Comparison of ENCODE assay signal across 10 cellular contexts in genomic region chr19:862529-863304, GRCh38. TPM values are rescaled to one million over a fixed set of nuclear protein-coding genes. Genes with fewer than 3 reads are reported as not detected.
DNase-seq lines count a peak whose midpoint lies in the region; ATAC-seq and TF ChIP-seq lines count a peak whose summit lies in the region.
"Had no signal": no experiment of that assay in that cellular context is flagged by ENCODE, and none has a peak within 500 bp of the region (broad histone marks: within the 10 kb centered on the region; RNA-seq: fewer than 3 reads in every experiment).

No MANE protein-coding gene starts in this region.

- H3K79me2 ChIP-seq in mammary epithelial cell (ENCODE audit: insufficient read depth, low read length) = no peaks in the 10 kb centered on the region

- H3K36me3 ChIP-seq in mammary epithelial cell (ENCODE audit: insufficient read depth, low read length) (no peaks in the 10 kb centered on the region), lower lobe of right lung (peaks cover 4% of the 10 kb centered on the region)

- dilution Hi-C loops in mammary epithelial cell (cut with HindIII; ENCODE audit: low sequenced_read_pairs) = loop anchor here (10.0 kb wide), 1 partner anchor 268 kb away; no protein-coding TSS in a partner anchor

- peak overlapping the region; percentile 73 for H3K27ac Mint-ChIP-seq in stimulated activated memory B cell treated with anti-CD40 and anti-IgM and Interleukin-4, amounts not matched to agents 10 μg/mL and 1 μg/mL and 100 μg/mL, for 72 hours

- in situ Hi-C loops in mammary epithelial cell (cut with MboI; ENCODE audit: low sequenced_read_pairs in 2 of 2) = no loop called here

- H3K27ac ChIP-seq in mammary epithelial cell (ENCODE audit: insufficient read depth, low read depth, low read length) = no peak overlapping the region
- H3K27ac ChIP-seq in lower lobe of right lung = no peak overlapping the region

- 4% methylated on average over 5 of the region's 51 CpGs for WGBS in mammary epithelial cell (ENCODE audit: low coverage, missing lambda C conversion rate)

- H2AFZ ChIP-seq in mammary epithelial cell (ENCODE audit: low read depth, low read length) = no peak overlapping the region

- peaks cover 16% of the 10 kb centered on the region for H3K27me3 Mint-ChIP-seq in stimulated activated memory B cell treated with anti-CD40 and anti-IgM and Interleukin-4, amounts not matched to agents 10 μg/mL and 1 μg/mL and 100 μg/mL, for 72 hours

- peaks cover 36% of the 10 kb centered on the region for H3K4me1 Mint-ChIP-seq in stimulated activated memory B cell treated with anti-CD40 and anti-IgM and Interleukin-4, amounts not matched to agents 10 μg/mL and 1 μg/mL and 100 μg/mL, for 72 hours

- H3K36me3 Mint-ChIP-seq in stimulated activated memory B cell treated with anti-CD40 and anti-IgM and Interleukin-4, amounts not matched to agents 10 μg/mL and 1 μg/mL and 100 μg/mL, for 72 hours = peaks cover 8% of the 10 kb centered on the region

- CTCF ChIA-PET in mammary epithelial cell (lab: Charles Lee; ENCODE audit: low non-redundant PET) = no interaction called here

- H3K4me1 ChIP-seq in mammary epithelial cell (ENCODE audit: insufficient read depth, low read length) = peaks cover 4% of the 10 kb centered on the region
- H3K4me1 ChIP-seq in lower lobe of right lung = peaks cover 22% of the 10 kb centered on the region

- no TSS peak for BruUV-seq in mammary epithelial cell (replicated peaks; lab: Mats Ljungman, UMichigan)

- DNase-seq in DMS53 (lab: John Stamatoyannopoulos, UW) = peak; percentile 57
- DNase-seq in DMS53 treated with DMSO at 0.1 percent for 48 hours (lab: John Stamatoyannopoulos, UW; ENCODE audit: unreplicated experiment) = no peak
- peak; percentile 56 for DNase-seq in activated CD4-positive, CD25-positive, alpha-beta regulatory T cell treated with anti-CD3 and anti-CD28 coated beads, Interleukin-2, amount 50 U/mL, for 16 hours (ENCODE audit: low read depth, low spot score)
- peak; percentile 37 for DNase-seq in mammary epithelial cell
- peak; percentile 86 for DNase-seq in lower lobe of right lung
- no peak for DNase-seq in NOMO-1 treated with dmso at 0.1 percent for 144 hours (lab: John Stamatoyannopoulos, UW; ENCODE audit: unreplicated experiment)

- peak overlapping the region; percentile 38 for H3K4me3 Mint-ChIP-seq in stimulated activated memory B cell treated with anti-CD40 and anti-IgM and Interleukin-4, amounts not matched to agents 10 μg/mL and 1 μg/mL and 100 μg/mL, for 72 hours

- H3K9me3 ChIP-seq in mammary epithelial cell (replicated peaks; ENCODE audit: insufficient read depth, low read length) (no peaks in the 10 kb centered on the region), lower lobe of right lung (no peaks in the 10 kb centered on the region)
- H3K9me3 ChIP-seq: A549 had no signal

- no peak overlapping the region for H3K4me2 ChIP-seq in mammary epithelial cell (ENCODE audit: insufficient read depth, low read depth, low read length)

- no peaks in the 10 kb centered on the region for H3K9me3 Mint-ChIP-seq in stimulated activated memory B cell treated with anti-CD40 and anti-IgM and Interleukin-4, amounts not matched to agents 10 μg/mL and 1 μg/mL and 100 μg/mL, for 72 hours

- no peak overlapping the region for H3K9ac ChIP-seq in mammary epithelial cell (ENCODE audit: insufficient read depth, low read length)

- intact Hi-C loops in mammary epithelial cell (cut with micrococcal nuclease) = loop anchor here (1.0 to 2.0 kb wide), 2 partner anchors 30 to 92 kb away; partner anchors contain the start of genes MED16 and RNU6-9
- intact Hi-C loops in lower lobe of right lung (cut with DNase I) = no loop called here

- ATAC-seq in lower lobe of right lung (peak; percentile 50 to 56), HG03097 (IDR thresholded peaks at IDR 0.05; ENCODE audit: low FRiP score, unreplicated experiment) (no peak)
- peak; percentile 25 for ATAC-seq in stimulated activated memory B cell treated with anti-CD40 and anti-IgM and Interleukin-4, amounts not matched to agents 10 μg/mL and 1 μg/mL and 100 μg/mL, for 72 hours

- H3K27me3 ChIP-seq in mammary epithelial cell (ENCODE audit: insufficient read depth, low read length) (no peaks in the 10 kb centered on the region), lower lobe of right lung (ENCODE audit: low read depth) (peaks cover 9% of the 10 kb centered on the region)

- TF ChIP-seq CTCF in mammary epithelial cell (conservative IDR thresholded peaks at IDR 0.05 in 1 of 2, IDR thresholded peaks at IDR 0.05 in 1 of 2; ENCODE audit: extremely low read depth in 1 of 2, insufficient read depth in 1 of 2, low read depth in 1 of 2, low read length in 2 of 2) (no peak), lower lobe of right lung (IDR thresholded peaks at IDR 0.05) (no peak)

- H4K20me1 ChIP-seq in mammary epithelial cell (ENCODE audit: insufficient read depth, low read length) = no peaks in the 10 kb centered on the region

- no peak overlapping the region for H3K4me3 ChIP-seq in mammary epithelial cell (replicated peaks in 1 of 3; ENCODE audit: insufficient read depth in 1 of 3, low read depth in 2 of 3, low read length in 3 of 3)
- H3K4me3 ChIP-seq in lower lobe of right lung = peak overlapping the region; percentile 34
- H3K4me3 ChIP-seq: A549 had no signal

RNA-seq across cellular contexts. Expression of gene CFD, which starts 3.3 kb away (rescaled TPM):
- total RNA-seq in mammary epithelial cell (1 to 10 TPM in 1 of 2 donors, under 1 TPM in 1; 0.50 to 1.3 TPM), lower lobe of right lung (282 TPM)
- 1.0 TPM for polyA plus RNA-seq in mammary epithelial cell
- polyA minus RNA-seq in mammary epithelial cell = not detected

RNA-seq across cellular contexts. Expression of gene ELANE, which starts 10.6 kb away (rescaled TPM):
- total RNA-seq in mammary epithelial cell = not detected
- polyA plus RNA-seq in mammary epithelial cell = not detected
- not detected for polyA minus RNA-seq in mammary epithelial cell
- total RNA-seq in lower lobe of right lung = 0.97 TPM
- total RNA-seq: urinary bladder had no signal

RNA-seq across cellular contexts. Expression of gene PRTN3, which starts 21.9 kb away (rescaled TPM):
- total RNA-seq in mammary epithelial cell (not detected), lower lobe of right lung (not detected)
- not detected for polyA plus RNA-seq in mammary epithelial cell
- not detected for polyA minus RNA-seq in mammary epithelial cell

RNA-seq across cellular contexts. Expression of gene MED16, which starts 30.3 kb away (rescaled TPM):
- total RNA-seq in mammary epithelial cell (10 to 100 TPM; 22.5 to 36.1 TPM), lower lobe of right lung (46.1 TPM)
- polyA plus RNA-seq in mammary epithelial cell = 21.7 TPM
- polyA minus RNA-seq in mammary epithelial cell = 15.7 TPM

RNA-seq across cellular contexts. Expression of gene RNU6-9, which starts 30.6 kb away (rescaled TPM):
- total RNA-seq in mammary epithelial cell = not detected
- polyA plus RNA-seq in mammary epithelial cell = not detected
- not detected for polyA minus RNA-seq in mammary epithelial cell
- total RNA-seq in lower lobe of right lung = not detected
- total RNA-seq: urinary bladder had no signal
- polyA plus RNA-seq: A549, urinary bladder had no signal

Comparison
In these comparisons a context has a peak if more than half of its experiments do, and no peak if none do; other contexts are left out.
1. DNase-seq: peak in DMS53 (single experiment), activated CD4-positive, CD25-positive, alpha-beta regulatory T cell treated with anti-CD3 and anti-CD28 coated beads, Interleukin-2, amount 50 U/mL, for 16 hours (single experiment), mammary epithelial cell (single experiment) and lower lobe of right lung (single experiment); none in DMS53 treated with DMSO at 0.1 percent for 48 hours (single experiment) and NOMO-1 treated with dmso at 0.1 percent for 144 hours (single experiment).
2. RNA of gene CFD, which starts 3.3 kb away (total RNA-seq): 282 TPM in lower lobe of right lung (single experiment); 0.50 to 1.3 TPM in mammary epithelial cell; every median in the first group is over 100 times any median in the second.